9 cellular contexts compared by ENCODE assay signal in genomic region chr17:39634384-39634871, GRCh38. TPM values are rescaled to one million over a fixed set of nuclear protein-coding genes. Genes with fewer than 3 reads are reported as not detected.
DNase-seq lines count a peak whose midpoint lies in the region; ATAC-seq and TF ChIP-seq lines count a peak whose summit lies in the region.
"Had no signal": no experiment of that assay in that cellular context is flagged by ENCODE, and none has a peak within 500 bp of the region (broad histone marks: within the 10 kb centered on the region; RNA-seq: fewer than 3 reads in every experiment).

No MANE protein-coding gene starts in this region.

- H3K4me1 ChIP-seq in mucosa of descending colon (ENCODE audit: low read depth), result peaks cover 52% of the 10 kb centered on the region

- TF ChIP-seq CTCF in GM12874 (IDR thresholded peaks at IDR 0.05; ENCODE audit: insufficient read depth, low read depth, low read length), result peak; percentile 57; the same call in 1 of the 2 replicates
- TF ChIP-seq CTCF in mucosa of descending colon (IDR thresholded peaks at IDR 0.05), result peak; percentile 63

- H3K36me3 ChIP-seq in mucosa of descending colon (ENCODE audit: low read depth), result no peaks in the 10 kb centered on the region

- no peaks in the 10 kb centered on the region for H3K9me3 ChIP-seq in mucosa of descending colon
- H3K9me3 ChIP-seq: SJSA1 had no signal

- intact Hi-C loops in mucosa of descending colon (cut with DNase I, micrococcal nuclease), result no loop called here

- DNase-seq in CD1c-positive myeloid dendritic cell (ENCODE audit: extremely low spot score), result peak; percentile 63
- peak; percentile 56 for DNase-seq in NCI-H69 (lab: John Stamatoyannopoulos, UW)
- DNase-seq in cerebellum (ENCODE audit: low spot score), result peak; percentile 74
- no peak for DNase-seq in mucosa of descending colon
- no peak for DNase-seq in activated CD4-positive, CD25-positive, alpha-beta regulatory T cell (lab: John Stamatoyannopoulos, UW)
- no peak for DNase-seq in NCI-H187 treated with DMSO at 0.1 percent for 48 hours (lab: John Stamatoyannopoulos, UW)

- no peak for ATAC-seq in mucosa of descending colon
- ATAC-seq in HG02678 (IDR thresholded peaks at IDR 0.05; ENCODE audit: unreplicated experiment), result no peak

- H3K4me3 ChIP-seq in mucosa of descending colon, result no peak overlapping the region
- H3K4me3 ChIP-seq: SJSA1 had no signal

RNA-seq across cellular contexts. Expression of gene STARD3, which starts 2.5 kb away (rescaled TPM):
- total RNA-seq in cerebellum (29.2 TPM), mucosa of descending colon (10 to 100 TPM; 36.1 to 58.8 (median 57.6) TPM)

RNA-seq across cellular contexts. Expression of gene PPP1R1B, which starts 7.7 kb away (rescaled TPM):
- total RNA-seq in cerebellum (6.1 TPM), mucosa of descending colon (100 to 1,000 TPM; 108 to 362 (median 356) TPM)
- total RNA-seq: SJSA1 had no signal

RNA-seq across cellular contexts. Expression of gene NEUROD2, which starts 26.7 kb away (rescaled TPM):
- total RNA-seq in cerebellum, result 25.0 TPM
- under 1 TPM in 1 of 3 donors, not detected in 2; 0.05 TPM for total RNA-seq in mucosa of descending colon
- total RNA-seq: SJSA1 had no signal

RNA-seq across cellular contexts. Expression of gene TCAP, which starts 30.7 kb away (rescaled TPM):
- 1.7 TPM for total RNA-seq in cerebellum
- 1 to 10 TPM in 2 of 3 donors, under 1 TPM in 1; 0.96 to 3.4 (median 1.5) TPM for total RNA-seq in mucosa of descending colon

RNA-seq across cellular contexts. Expression of gene PNMT, which starts 33.8 kb away (rescaled TPM):
- 1.5 TPM for total RNA-seq in cerebellum
- total RNA-seq in mucosa of descending colon, result 1 to 10 TPM in 2 of 3 donors, under 1 TPM in 1; 0.23 to 2.0 (median 1.5) TPM
- total RNA-seq: SJSA1 had no signal

Comparison
In these comparisons a context has a peak if more than half of its experiments do, and no peak if none do; other contexts are left out.
1. DNase-seq: peak in CD1c-positive myeloid dendritic cell (single experiment), NCI-H69 (single experiment) and cerebellum (single experiment); none in mucosa of descending colon (0 of 3), activated CD4-positive, CD25-positive, alpha-beta regulatory T cell (0 of 4) and NCI-H187 treated with DMSO at 0.1 percent for 48 hours (single experiment).
2. RNA of gene PPP1R1B, which starts 7.7 kb away (total RNA-seq): 108 to 362 TPM in mucosa of descending colon; 6.1 TPM in cerebellum (single experiment); every median in the first group is over 10 times any median in the second.
3. RNA of gene NEUROD2, which starts 26.7 kb away (total RNA-seq): 25.0 TPM in cerebellum (single experiment); 0.05 TPM in mucosa of descending colon; every median in the first group is over 10 times any median in the second.